2 cellular contexts compared by ENCODE assay signal in genomic region chr22:30619909-30620308, GRCh38.
TF ChIP-seq lines count a peak whose summit lies in the region.
"Not testable (repeated sequence)": the region's sequence is repeated elsewhere in the genome, so short reads cannot be mapped to it uniquely, and the experiment has no call there.

No MANE protein-coding gene starts in this region.

TF ChIP-seq in HEK293, 187 proteins besides CTCF, POLR2A, EP300 and RAD21:
- TF ChIP-seq, protein P1, sequence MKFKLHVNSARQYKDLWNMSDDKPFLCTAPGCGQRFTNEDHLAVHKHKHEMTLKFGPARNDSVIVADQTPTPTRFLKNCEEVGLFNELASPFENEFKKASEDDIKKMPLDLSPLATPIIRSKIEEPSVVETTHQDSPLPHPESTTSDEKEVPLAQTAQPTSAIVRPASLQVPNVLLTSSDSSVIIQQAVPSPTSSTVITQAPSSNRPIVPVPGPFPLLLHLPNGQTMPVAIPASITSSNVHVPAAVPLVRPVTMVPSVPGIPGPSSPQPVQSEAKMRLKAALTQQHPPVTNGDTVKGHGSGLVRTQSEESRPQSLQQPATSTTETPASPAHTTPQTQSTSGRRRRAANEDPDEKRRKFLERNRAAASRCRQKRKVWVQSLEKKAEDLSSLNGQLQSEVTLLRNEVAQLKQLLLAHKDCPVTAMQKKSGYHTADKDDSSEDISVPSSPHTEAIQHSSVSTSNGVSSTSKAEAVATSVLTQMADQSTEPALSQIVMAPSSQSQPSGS (tag by site-specific recombination; IDR thresholded peaks at IDR 0.05; ENCODE audit: low read depth), result peak; percentile 54; the same call in 1 of the 2 replicates

TF ChIP-seq in HepG2, 621 proteins besides CTCF, POLR2A, EP300 and RAD21:
- TF ChIP-seq CREB1 (IDR thresholded peaks at IDR 0.05), result peak; percentile 96
- TF ChIP-seq CREB1, ATF7 (CRISPR knock-in tag; IDR thresholded peaks at IDR 0.05): not testable (repeated sequence)
- TF ChIP-seq ATF7 (IDR thresholded peaks at IDR 0.05), result peak; percentile 96
TF ChIP-seq in HepG2: peak in this region for 2; not testable (repeated sequence) for 619.
